In genomic region chr22:35418088-35418487, GRCh38 we compare ENCODE assay signal across 17 cellular contexts. TPM values are rescaled to one million over a fixed set of nuclear protein-coding genes. Genes with fewer than 3 reads are reported as not detected.
DNase-seq lines count a peak whose midpoint lies in the region; ATAC-seq and TF ChIP-seq lines count a peak whose summit lies in the region.
"Had no signal": no experiment of that assay in that cellular context is flagged by ENCODE, and none has a peak within 500 bp of the region (broad histone marks: within the 10 kb centered on the region; RNA-seq: fewer than 3 reads in every experiment).

No MANE protein-coding gene starts in this region.

- no peak overlapping the region for H3K4me3 ChIP-seq in BLaER1 treated with 17β-estradiol and CSF1 and Interleukin-3, amounts not matched to agents 10 nM and 100 nM
- no peak overlapping the region for H3K4me3 ChIP-seq in epithelial cell of esophagus (ENCODE audit: low read length)
- H3K4me3 ChIP-seq in neutrophil (ENCODE audit: low read depth in 1 of 2, low read length in 1 of 2) = no peak overlapping the region
- H3K4me3 ChIP-seq: cardiac muscle cell, tibial artery had no signal

- ATAC-seq in GM21390 (IDR thresholded peaks at IDR 0.05; ENCODE audit: unreplicated experiment) = no peak
- ATAC-seq: HCT116, right cardiac atrium had no signal

- peaks cover 98 to 100% (median 100%) of the 10 kb centered on the region in 11 experiments for H3K36me3 ChIP-seq in BLaER1 treated with 17β-estradiol and CSF1 and Interleukin-3, amounts not matched to agents 10 nM and 100 nM
- H3K36me3 ChIP-seq in neutrophil = peaks cover 85% of the 10 kb centered on the region

- TF ChIP-seq CTCF in epithelial cell of esophagus (IDR thresholded peaks at IDR 0.05; ENCODE audit: insufficient read depth, low read depth, low read length, missing control alignments) (no peak), neutrophil (IDR thresholded peaks at IDR 0.05) (no peak)

- H4K20me1 ChIP-seq in BLaER1 treated with 17β-estradiol and CSF1 and Interleukin-3, amounts not matched to agents 10 nM and 100 nM = peaks cover 0 to 85% (median 56%) of the 10 kb centered on the region in 11 experiments; a peak in 17 of 22 replicates

- intact Hi-C loops in posterior vena cava (cut with DNase I) = no loop called here

- peak overlapping the region in 4 of 11 experiments; percentile 11 to 48 (median 24); a peak in 3 of 22 replicates for H3K4me2 ChIP-seq in BLaER1 treated with 17β-estradiol and CSF1 and Interleukin-3, amounts not matched to agents 10 nM and 100 nM

- peak overlapping the region in 6 of 11 experiments; percentile 2 to 53 (median 34); a peak in 6 of 22 replicates for H3K27ac ChIP-seq in BLaER1 treated with 17β-estradiol and CSF1 and Interleukin-3, amounts not matched to agents 10 nM and 100 nM
- H3K27ac ChIP-seq in neutrophil = peak overlapping the region; percentile 79
- H3K27ac ChIP-seq: C4-2B, cardiac muscle cell, tibial artery had no signal

- H3K9me3 ChIP-seq in BLaER1 treated with 17β-estradiol and CSF1 and Interleukin-3, amounts not matched to agents 10 nM and 100 nM (replicated peaks in 1 of 11) = no peaks in the 10 kb centered on the region
- no peaks in the 10 kb centered on the region for H3K9me3 ChIP-seq in neutrophil
- H3K9me3 ChIP-seq: tibial artery had no signal

- DNase-seq in HPDE6-E6E7 (ENCODE audit: extremely low spot score) = peak; percentile 28
- DNase-seq in epithelial cell of esophagus (ENCODE audit: low read depth) = peak; percentile 80
- DNase-seq in SIG-M5 (lab: John Stamatoyannopoulos, UW) = no peak
- no peak for DNase-seq in posterior vena cava (ENCODE audit: low spot score)
- DNase-seq: dermis blood vessel endothelial cell; DMS 273 treated with DMSO at 0.1 percent for 48 hours; NCI-H2029; occipital lobe; right cardiac atrium; stimulated activated CD4-positive, alpha-beta T cell treated with anti-CD3 and anti-CD28 coated beads, Interleukin-15, amount 100 ng/mL, for 24 hours; tibial artery had no signal

- no peaks in the 10 kb centered on the region for H3K27me3 ChIP-seq in BLaER1 treated with 17β-estradiol and CSF1 and Interleukin-3, amounts not matched to agents 10 nM and 100 nM
- H3K27me3 ChIP-seq in neutrophil = no peaks in the 10 kb centered on the region
- H3K27me3 ChIP-seq: cardiac muscle cell, tibial artery had no signal

- peak overlapping the region in 1 of 11 experiments; percentile 17; a peak in 2 of 22 replicates for H3K9ac ChIP-seq in BLaER1 treated with 17β-estradiol and CSF1 and Interleukin-3, amounts not matched to agents 10 nM and 100 nM

- peaks cover 0 to 30% (median 11%) of the 10 kb centered on the region in 10 experiments; a peak in 12 of 20 replicates for H3K4me1 ChIP-seq in BLaER1 treated with 17β-estradiol and CSF1 and Interleukin-3, amounts not matched to agents 10 nM and 100 nM
- peaks cover 9 to 16% of the 10 kb centered on the region in 2 experiments for H3K4me1 ChIP-seq in neutrophil (ENCODE audit: control insufficient read depth in 1 of 2, insufficient read depth in 1 of 2, low read depth in 1 of 2, low read length in 1 of 2)
- H3K4me1 ChIP-seq: tibial artery had no signal

RNA-seq across cellular contexts. Expression of gene MCM5, which starts 18.1 kb away (rescaled TPM):
- total RNA-seq in posterior vena cava = 10 to 100 TPM; 15.2 to 17.3 TPM

RNA-seq across cellular contexts. Expression of gene HMOX1, which starts 37.2 kb away (rescaled TPM):
- 10 to 100 TPM; 14.4 to 42.4 TPM for total RNA-seq in posterior vena cava

Comparison
In these comparisons a context has a peak if more than half of its experiments do, and no peak if none do; other contexts are left out.
1. DNase-seq: peak in HPDE6-E6E7 (single experiment) and epithelial cell of esophagus (single experiment); none in SIG-M5 (single experiment) and posterior vena cava (single experiment).